ENCODE assay signal across 31 cellular contexts in the genomic region with DNA sequence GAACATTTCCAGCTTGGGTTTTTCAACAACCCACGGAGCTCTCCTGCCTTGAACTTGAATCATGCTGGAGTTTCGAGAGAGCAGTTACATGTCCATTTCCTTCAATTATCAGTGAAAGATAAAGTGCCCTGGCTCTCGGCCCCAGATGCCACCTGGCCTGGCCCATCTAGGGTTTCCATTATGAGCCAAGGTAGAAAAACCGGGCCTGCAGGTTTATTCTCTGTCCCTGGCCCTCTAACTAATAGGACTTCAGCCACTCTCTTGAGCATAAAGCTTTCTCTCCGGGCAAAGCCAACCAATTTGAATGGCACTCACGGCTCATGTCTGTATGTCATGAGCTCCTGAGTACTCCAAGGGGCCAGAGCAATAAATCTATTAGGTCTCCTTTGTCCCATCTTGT.
DNase-seq lines count a peak whose midpoint lies in the region; ATAC-seq and TF ChIP-seq lines count a peak whose summit lies in the region.
"Had no signal": no experiment of that assay in that cellular context is flagged by ENCODE, and none has a peak within 500 bp of the region (broad histone marks: within the 10 kb centered on the region; RNA-seq: fewer than 3 reads in every experiment).

No MANE protein-coding gene starts in this region.

- TF ChIP-seq CTCF in type B pancreatic cell (conservative IDR thresholded peaks at IDR 0.05): no peak

- H3K4me3 ChIP-seq in aorta (ENCODE audit: low read length in 2 of 2): no peak overlapping the region
- H3K4me3 ChIP-seq: heart right ventricle, SK-N-MC, thyroid gland had no signal

- DNase-seq in NCI-H2107 treated with DMSO at 0.1 percent for 48 hours (lab: John Stamatoyannopoulos, UW; ENCODE audit: unreplicated experiment) (peak; percentile 57), NCI-H2107 (lab: John Stamatoyannopoulos, UW) (no peak), NCI-H128 (lab: John Stamatoyannopoulos, UW; ENCODE audit: unreplicated experiment) (peak; percentile 80), NCI-H526 treated with DMSO at 0.1 percent for 48 hours (lab: John Stamatoyannopoulos, UW) (peak; percentile 11), type B pancreatic cell (ENCODE audit: extremely low spot score, unreplicated experiment) (no peak), aorta (no peak), immature natural killer cell (no peak)
- DNase-seq: activated CD4-positive, alpha-beta T cell treated with anti-CD3 and anti-CD28 coated beads, Interleukin-2, amount 10 ng/mL, durations not matched to agents 7 days and 5 days; activated CD8-positive, alpha-beta memory T cell treated with anti-CD3 and anti-CD28 coated beads, Interleukin-2, amount 10 ng/mL, durations not matched to agents 7 days and 5 days; activated naive CD4-positive, alpha-beta T cell treated with anti-CD3 and anti-CD28 coated beads, Interleukin-2, amount 10 ng/mL, durations not matched to agents 7 days and 5 days; AML-193; amniotic stem cell; CD8-positive, alpha-beta T cell; DND-41; effector CD8-positive, alpha-beta T cell; foreskin keratinocyte; H7; heart right ventricle; left cardiac atrium; mammary epithelial cell; MV-4-11; NCI-H226; RPMI8226; stimulated activated naive CD8-positive, alpha-beta T cell treated with anti-CD3 and anti-CD28 coated beads, Interleukin-15, amount 100 ng/mL, for 72 hours; T-helper 2 cell; thyroid gland had no signal

- intact Hi-C loops in aorta (cut with DNase I): no loop called here

- ATAC-seq in HG03439 (IDR thresholded peaks at IDR 0.05; ENCODE audit: unreplicated experiment) (no peak), aorta (ENCODE audit: low FRiP score) (no peak)
- ATAC-seq: activated CD8-positive, alpha-beta memory T cell treated with anti-CD3 and anti-CD28 coated beads, Interleukin-2, amount 10 ng/mL, durations not matched to agents 7 days and 5 days; CD8-positive, alpha-beta T cell; esophagus mucosa; foreskin keratinocyte; heart right ventricle; left cardiac atrium; stimulated activated naive CD8-positive, alpha-beta T cell treated with anti-CD3 and anti-CD28 coated beads, Interleukin-15, amount 100 ng/mL, for 72 hours had no signal

- no peaks in the 10 kb centered on the region for H3K9me3 ChIP-seq in aorta (ENCODE audit: control insufficient read depth, low read length)
- H3K9me3 ChIP-seq: thyroid gland had no signal

- WGBS in aorta, 2 donors: 79 to 85% methylated on average over 6 of the region's 6 CpGs

- H3K9me3 Mint-ChIP-seq in type B pancreatic cell (peaks cover 7% of the 10 kb centered on the region), immature natural killer cell (no peaks in the 10 kb centered on the region)
- H3K9me3 Mint-ChIP-seq: activated CD4-positive, alpha-beta T cell treated with anti-CD3 and anti-CD28 coated beads, Interleukin-2, amount 10 ng/mL, durations not matched to agents 7 days and 5 days; activated naive CD4-positive, alpha-beta T cell treated with anti-CD3 and anti-CD28 coated beads, Interleukin-2, amount 10 ng/mL, durations not matched to agents 7 days and 5 days; activated T-helper 1 cell treated with anti-CD3 and anti-CD28 coated beads, Interleukin-12 subunit alpha, Interleukin-12 subunit beta, Interleukin-2, Interleukin-4 antibody, amounts not matched to agents 30 ng/mL and 10 ng/mL and 1 ng/mL, durations not matched to agents 14 hours and 24 hours and 36 hours; CD8-positive, alpha-beta T cell; stimulated activated naive CD8-positive, alpha-beta T cell treated with anti-CD3 and anti-CD28 coated beads, Interleukin-15, amount 100 ng/mL, for 72 hours had no signal

- H3K36me3 Mint-ChIP-seq in type B pancreatic cell (no peaks in the 10 kb centered on the region), immature natural killer cell (no peaks in the 10 kb centered on the region)
- H3K36me3 Mint-ChIP-seq: activated CD8-positive, alpha-beta memory T cell treated with anti-CD3 and anti-CD28 coated beads, Interleukin-2, amount 10 ng/mL, durations not matched to agents 7 days and 5 days; activated naive CD4-positive, alpha-beta T cell treated with anti-CD3 and anti-CD28 coated beads, Interleukin-2, amount 10 ng/mL, durations not matched to agents 7 days and 5 days; CD8-positive, alpha-beta T cell had no signal

- H3K4me3 Mint-ChIP-seq in type B pancreatic cell (no peak overlapping the region), immature natural killer cell (no peak overlapping the region)
- H3K4me3 Mint-ChIP-seq: activated CD4-positive, alpha-beta T cell treated with anti-CD3 and anti-CD28 coated beads, Interleukin-2, amount 10 ng/mL, durations not matched to agents 7 days and 5 days; activated CD8-positive, alpha-beta memory T cell treated with anti-CD3 and anti-CD28 coated beads, Interleukin-2, amount 10 ng/mL, durations not matched to agents 7 days and 5 days; activated naive CD4-positive, alpha-beta T cell treated with anti-CD3 and anti-CD28 coated beads, Interleukin-2, amount 10 ng/mL, durations not matched to agents 7 days and 5 days; activated T-helper 1 cell treated with anti-CD3 and anti-CD28 coated beads, Interleukin-12 subunit alpha, Interleukin-12 subunit beta, Interleukin-2, Interleukin-4 antibody, amounts not matched to agents 30 ng/mL and 10 ng/mL and 1 ng/mL, durations not matched to agents 14 hours and 24 hours and 36 hours; CD8-positive, alpha-beta T cell; stimulated activated naive CD8-positive, alpha-beta T cell treated with anti-CD3 and anti-CD28 coated beads, Interleukin-15, amount 100 ng/mL, for 72 hours had no signal

- H3K27me3 Mint-ChIP-seq in type B pancreatic cell: no peaks in the 10 kb centered on the region
- peaks cover 0 to 19% (median 0%) of the 10 kb centered on the region in 3 donors for H3K27me3 Mint-ChIP-seq in immature natural killer cell (ENCODE audit: low read depth in 3 of 3)
- H3K27me3 Mint-ChIP-seq: activated naive CD4-positive, alpha-beta T cell treated with anti-CD3 and anti-CD28 coated beads, Interleukin-2, amount 10 ng/mL, durations not matched to agents 7 days and 5 days; progenitor cell of endocrine pancreas had no signal

- no peaks in the 10 kb centered on the region for H3K36me3 ChIP-seq in aorta (ENCODE audit: control insufficient read depth in 1 of 2, insufficient read depth in 2 of 2, low read length in 1 of 2)
- H3K36me3 ChIP-seq: heart right ventricle, thyroid gland had no signal

- H3K4me1 Mint-ChIP-seq in type B pancreatic cell (ENCODE audit: unreplicated experiment) (peaks cover 19% of the 10 kb centered on the region), immature natural killer cell (no peaks in the 10 kb centered on the region)
- H3K4me1 Mint-ChIP-seq: activated CD4-positive, alpha-beta T cell treated with anti-CD3 and anti-CD28 coated beads, Interleukin-2, amount 10 ng/mL, durations not matched to agents 7 days and 5 days; activated CD8-positive, alpha-beta memory T cell treated with anti-CD3 and anti-CD28 coated beads, Interleukin-2, amount 10 ng/mL, durations not matched to agents 7 days and 5 days; activated naive CD4-positive, alpha-beta T cell treated with anti-CD3 and anti-CD28 coated beads, Interleukin-2, amount 10 ng/mL, durations not matched to agents 7 days and 5 days; stimulated activated naive CD8-positive, alpha-beta T cell treated with anti-CD3 and anti-CD28 coated beads, Interleukin-15, amount 100 ng/mL, for 72 hours had no signal

- peaks cover 0 to 1% of the 10 kb centered on the region in 2 donors for H3K27me3 ChIP-seq in aorta (ENCODE audit: control insufficient read depth in 1 of 2, insufficient read depth in 2 of 2, low read length in 1 of 2)
- H3K27me3 ChIP-seq: thyroid gland had no signal

- H3K27ac ChIP-seq in aorta (ENCODE audit: low read depth in 1 of 2, low read length in 2 of 2): no peak overlapping the region
- H3K27ac ChIP-seq: foreskin keratinocyte, heart right ventricle, SK-N-MC, thyroid gland had no signal

- H3K4me1 ChIP-seq in aorta (ENCODE audit: control insufficient read depth in 1 of 2, insufficient read depth in 2 of 2, low read length in 2 of 2): no peaks in the 10 kb centered on the region
- H3K4me1 ChIP-seq: foreskin keratinocyte, heart right ventricle, thyroid gland had no signal

- H3K27ac Mint-ChIP-seq in type B pancreatic cell (peak overlapping the region; percentile 34), immature natural killer cell (no peak overlapping the region)
- H3K27ac Mint-ChIP-seq: activated CD4-positive, alpha-beta T cell treated with anti-CD3 and anti-CD28 coated beads, Interleukin-2, amount 10 ng/mL, durations not matched to agents 7 days and 5 days; activated CD8-positive, alpha-beta memory T cell treated with anti-CD3 and anti-CD28 coated beads, Interleukin-2, amount 10 ng/mL, durations not matched to agents 7 days and 5 days; activated naive CD4-positive, alpha-beta T cell treated with anti-CD3 and anti-CD28 coated beads, Interleukin-2, amount 10 ng/mL, durations not matched to agents 7 days and 5 days; activated T-helper 1 cell treated with anti-CD3 and anti-CD28 coated beads, Interleukin-12 subunit alpha, Interleukin-12 subunit beta, Interleukin-2, Interleukin-4 antibody, amounts not matched to agents 30 ng/mL and 10 ng/mL and 1 ng/mL, durations not matched to agents 14 hours and 24 hours and 36 hours; CD8-positive, alpha-beta T cell; progenitor cell of endocrine pancreas; stimulated activated naive CD8-positive, alpha-beta T cell treated with anti-CD3 and anti-CD28 coated beads, Interleukin-15, amount 100 ng/mL, for 72 hours had no signal

Comparison
In these comparisons a context has a peak if more than half of its experiments do, and no peak if none do; other contexts are left out.
1. DNase-seq: peak in NCI-H2107 treated with DMSO at 0.1 percent for 48 hours (single experiment), NCI-H128 (single experiment) and NCI-H526 treated with DMSO at 0.1 percent for 48 hours (single experiment); none in NCI-H2107 (single experiment), type B pancreatic cell (single experiment), aorta (0 of 2) and immature natural killer cell (0 of 3).